ENCODE assay signal across 1 cellular context in the genomic region with DNA sequence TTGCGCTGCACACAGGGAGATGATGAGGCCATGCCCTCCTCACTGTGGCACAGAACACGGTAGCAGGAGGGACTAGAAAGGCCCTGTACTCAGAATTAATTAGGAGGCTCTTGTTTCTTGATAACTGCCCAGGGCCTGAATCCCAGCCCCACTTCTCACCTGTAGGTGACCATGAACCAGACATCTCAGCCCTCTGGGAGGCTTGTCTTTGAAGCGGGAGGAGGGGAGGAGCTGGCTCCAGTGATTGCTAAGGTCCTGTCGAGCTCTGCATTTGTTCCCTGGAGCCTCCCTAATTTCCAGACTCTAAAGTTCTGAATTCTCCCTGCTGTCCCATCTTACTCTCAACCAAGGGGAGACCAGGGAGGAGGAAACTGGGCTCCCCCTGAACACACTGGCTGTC.
TF ChIP-seq lines count a peak whose summit lies in the region.

No MANE protein-coding gene starts in this region.

TF ChIP-seq in HepG2, 621 proteins besides CTCF, POLR2A, EP300 and RAD21:
- TF ChIP-seq ZNF263 (CRISPR knock-in tag; IDR thresholded peaks at IDR 0.05) = peak; percentile 60; the same call in 1 of the 2 replicates
- TF ChIP-seq ZNF550 (CRISPR knock-in tag; IDR thresholded peaks at IDR 0.05; ENCODE audit: borderline replicate concordance) = no peak
- TF ChIP-seq GATA4 (IDR thresholded peaks at IDR 0.05; ENCODE audit: borderline replicate concordance, low read depth) = no peak
- TF ChIP-seq DMAP1 (CRISPR knock-in tag; IDR thresholded peaks at IDR 0.05) = no peak
- TF ChIP-seq ZNF570 (CRISPR knock-in tag; IDR thresholded peaks at IDR 0.05; ENCODE audit: borderline replicate concordance) = no peak
- TF ChIP-seq AGO1 (IDR thresholded peaks at IDR 0.05; ENCODE audit: low read depth, low read length, poor library complexity, severe bottlenecking) = no peak
- TF ChIP-seq GTF2F1 (IDR thresholded peaks at IDR 0.05; ENCODE audit: low read length) = no peak
- no peak for TF ChIP-seq ZNF205 (CRISPR knock-in tag; IDR thresholded peaks at IDR 0.05)
- 0 out of 2 replicates have a peak, but pooled peaks have one; percentile 25 for TF ChIP-seq NCOA1 (CRISPR knock-in tag; IDR thresholded peaks at IDR 0.05)
- TF ChIP-seq, protein P1, sequence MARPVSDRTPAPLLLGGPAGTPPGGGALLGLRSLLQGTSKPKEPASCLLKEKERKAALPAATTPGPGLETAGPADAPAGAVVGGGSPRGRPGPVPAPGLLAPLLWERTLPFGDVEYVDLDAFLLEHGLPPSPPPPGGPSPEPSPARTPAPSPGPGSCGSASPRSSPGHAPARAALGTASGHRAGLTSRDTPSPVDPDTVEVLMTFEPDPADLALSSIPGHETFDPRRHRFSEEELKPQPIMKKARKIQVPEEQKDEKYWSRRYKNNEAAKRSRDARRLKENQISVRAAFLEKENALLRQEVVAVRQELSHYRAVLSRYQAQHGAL (CRISPR knock-in tag; IDR thresholded peaks at IDR 0.05; ENCODE audit: not compliant biosample characterization) = no peak
- TF ChIP-seq RXRA (CRISPR knock-in tag; IDR thresholded peaks at IDR 0.05) = no peak
- no peak for TF ChIP-seq ZNF746 (CRISPR knock-in tag; IDR thresholded peaks at IDR 0.05)
